In genomic region chr6:142850653-142851434, GRCh38 we compare ENCODE assay signal across 1 cellular context.
TF ChIP-seq lines count a peak whose summit lies in the region.

No MANE protein-coding gene starts in this region.

TF ChIP-seq in GM12878, 131 proteins besides CTCF, POLR2A, EP300 and RAD21 (continued from another document and continues in another):
- TF ChIP-seq BCLAF1 (IDR thresholded peaks at IDR 0.05), result no peak
- TF ChIP-seq IRF3 (IDR thresholded peaks at IDR 0.05), result no peak
- no peak for TF ChIP-seq PBX3 (IDR thresholded peaks at IDR 0.05; ENCODE audit: insufficient replicate concordance, low read depth, low read length)
- no peak for TF ChIP-seq TBL1XR1 (IDR thresholded peaks at IDR 0.05; ENCODE audit: low read depth, low read length)
- no peak for TF ChIP-seq RELB (IDR thresholded peaks at IDR 0.05; ENCODE audit: low read depth)
- no peak for TF ChIP-seq HDAC6 (IDR thresholded peaks at IDR 0.05; ENCODE audit: unreplicated experiment)
- no peak for TF ChIP-seq BRCA1 (IDR thresholded peaks at IDR 0.05; ENCODE audit: low read depth, low read length)
- peak; percentile 29 to 38; a peak in 2 of 4 replicates for TF ChIP-seq BHLHE40 (IDR thresholded peaks at IDR 0.05; ENCODE audit: borderline replicate concordance in 1 of 2, low read depth in 2 of 2, low read length in 1 of 2)
- TF ChIP-seq FOXK2 (IDR thresholded peaks at IDR 0.05), result no peak
- TF ChIP-seq ATF7 (IDR thresholded peaks at IDR 0.05; ENCODE audit: low read depth), result no peak
- no peak for TF ChIP-seq CBX3 (IDR thresholded peaks at IDR 0.05; ENCODE audit: borderline replicate concordance, low read depth)
- no peak for TF ChIP-seq BACH1 (IDR thresholded peaks at IDR 0.05; ENCODE audit: borderline replicate concordance)
- TF ChIP-seq BMI1 (IDR thresholded peaks at IDR 0.05; ENCODE audit: borderline replicate concordance), result peak; percentile 15; the same call in 1 of the 2 replicates
- no peak for TF ChIP-seq TCF7 (IDR thresholded peaks at IDR 0.05; ENCODE audit: borderline replicate concordance)
- TF ChIP-seq SIN3A (IDR thresholded peaks at IDR 0.05; ENCODE audit: low read depth, low read length), result no peak
- no peak for TF ChIP-seq NR2C1 (IDR thresholded peaks at IDR 0.05)
- TF ChIP-seq RUNX3 (IDR thresholded peaks at IDR 0.05; ENCODE audit: low read length), result peak; percentile 67
- no peak for TF ChIP-seq KAT2A (conservative IDR thresholded peaks at IDR 0.05; ENCODE audit: control insufficient read depth, low read depth, low read length)
- TF ChIP-seq CBFB (IDR thresholded peaks at IDR 0.05; ENCODE audit: low read depth), result no peak
- TF ChIP-seq FOS (IDR thresholded peaks at IDR 0.05; ENCODE audit: borderline replicate concordance, extremely low read depth, insufficient read length), result no peak
- TF ChIP-seq ZNF217 (IDR thresholded peaks at IDR 0.05), result no peak
- TF ChIP-seq CHD2 (IDR thresholded peaks at IDR 0.05; ENCODE audit: borderline replicate concordance, low read depth, low read length), result no peak
- peak; percentile 55; the same call in 1 of the 2 replicates for TF ChIP-seq BCL11A (IDR thresholded peaks at IDR 0.05; ENCODE audit: low read depth, low read length)
- TF ChIP-seq KDM1A (IDR thresholded peaks at IDR 0.05; ENCODE audit: borderline replicate concordance), result no peak
- no peak for TF ChIP-seq TARDBP (IDR thresholded peaks at IDR 0.05; ENCODE audit: borderline replicate concordance)
- TF ChIP-seq ZBED1 (IDR thresholded peaks at IDR 0.05; ENCODE audit: borderline replicate concordance), result 0 out of 2 replicates have a peak, but pooled peaks have one; percentile 52
- TF ChIP-seq ZBTB4 (CRISPR knock-in tag; IDR thresholded peaks at IDR 0.05), result no peak
- no peak for TF ChIP-seq ZBTB11 (CRISPR knock-in tag; IDR thresholded peaks at IDR 0.05)
- TF ChIP-seq PRDM15 (CRISPR knock-in tag; IDR thresholded peaks at IDR 0.05), result no peak
- TF ChIP-seq DPF2 (IDR thresholded peaks at IDR 0.05), result 0 out of 2 replicates have a peak, but pooled peaks have one; percentile 19
- TF ChIP-seq RELA (IDR thresholded peaks at IDR 0.05; ENCODE audit: borderline replicate concordance, partially characterized antibody), result no peak
- no peak for TF ChIP-seq PKNOX1 (IDR thresholded peaks at IDR 0.05)
- TF ChIP-seq E4F1 (IDR thresholded peaks at IDR 0.05; ENCODE audit: borderline replicate concordance, partially characterized antibody), result no peak
- TF ChIP-seq RBBP5 (conservative IDR thresholded peaks at IDR 0.05), result no peak
- TF ChIP-seq SPI1 (IDR thresholded peaks at IDR 0.05; ENCODE audit: borderline replicate concordance, insufficient read depth, low read depth, low read length), result no peak
- no peak for TF ChIP-seq SREBF2 (IDR thresholded peaks at IDR 0.05; ENCODE audit: low read length)
- TF ChIP-seq ASH2L (IDR thresholded peaks at IDR 0.05; ENCODE audit: borderline replicate concordance, low read depth), result no peak
- no peak for TF ChIP-seq RFX5 (IDR thresholded peaks at IDR 0.05; ENCODE audit: low read depth, low read length)
- TF ChIP-seq PAX5 (IDR thresholded peaks at IDR 0.05; ENCODE audit: borderline replicate concordance, low read depth, low read length), result peak; percentile 49; the same call in 1 of the 2 replicates
